Comparison of ENCODE assay signal across 16 cellular contexts in genomic region chr6:41406821-41407787, GRCh38.
DNase-seq lines count a peak whose midpoint lies in the region; ATAC-seq and TF ChIP-seq lines count a peak whose summit lies in the region.
"Had no signal": no experiment of that assay in that cellular context is flagged by ENCODE, and none has a peak within 500 bp of the region (broad histone marks: within the 10 kb centered on the region; RNA-seq: fewer than 3 reads in every experiment).

No MANE protein-coding gene starts in this region.

- peak overlapping the region; percentile 18; the same call in 1 of the 2 replicates for H3K4me3 ChIP-seq in iPS DF 6.9 (ENCODE audit: low read length)
- no peak overlapping the region for H3K4me3 ChIP-seq in neuronal stem cell (ENCODE audit: low read length in 2 of 2)
- H3K4me3 ChIP-seq: transverse colon had no signal

- no peak overlapping the region for H2AFZ ChIP-seq in H9 (ENCODE audit: low read length)
- H2AFZ ChIP-seq in neuronal stem cell (ENCODE audit: low read length), result peak overlapping the region; percentile 45

- H3K9ac ChIP-seq in H9 (ENCODE audit: extremely low read depth, insufficient read length, low read length), result no peak overlapping the region
- peak overlapping the region; percentile 80 for H3K9ac ChIP-seq in neuronal stem cell (ENCODE audit: low read depth, low read length, poor library complexity)

- TF ChIP-seq CTCF in H9 (conservative IDR thresholded peaks at IDR 0.05), result no peak

- H4K8ac ChIP-seq in H9 (replicated peaks; ENCODE audit: insufficient read length, low read depth, low read length), result no peak overlapping the region
- no peak overlapping the region for H4K8ac ChIP-seq in neuronal stem cell (ENCODE audit: low read depth, low read length)

- no peak overlapping the region for H2BK5ac ChIP-seq in H9 (ENCODE audit: insufficient read length, low read length)
- H2BK5ac ChIP-seq in neuronal stem cell (ENCODE audit: low read length), result peak overlapping the region; percentile 39

- H2AK5ac ChIP-seq in H9 (ENCODE audit: insufficient read length, low read length) (no peak overlapping the region), neuronal stem cell (ENCODE audit: low read depth, low read length) (no peak overlapping the region)

- H3K18ac ChIP-seq in H9 (ENCODE audit: insufficient read length, low read depth, low read length) (peak overlapping the region; percentile 45), neuronal stem cell (ENCODE audit: low read length) (peak overlapping the region; percentile 95)

- no peak overlapping the region for H2BK15ac ChIP-seq in H9 (ENCODE audit: low read depth, low read length)
- peak overlapping the region; percentile 91 for H2BK15ac ChIP-seq in neuronal stem cell (ENCODE audit: low read length)

- H3K23me2 ChIP-seq in H9 (ENCODE audit: insufficient read length, low read depth, low read length, poor library complexity, severe bottlenecking), result peaks cover 10% of the 10 kb centered on the region

- no peaks in the 10 kb centered on the region for H3K27me3 Mint-ChIP-seq in H9 (ENCODE audit: low read depth)

- no peak overlapping the region for H3K4ac ChIP-seq in H9 (ENCODE audit: low read depth, low read length)
- H3K4ac ChIP-seq in neuronal stem cell (ENCODE audit: low read length), result no peak overlapping the region

- peak overlapping the region; percentile 36 to 66 for H3K4me3 Mint-ChIP-seq in H9
- H3K4me3 Mint-ChIP-seq: memory B cell; stimulated activated memory B cell treated with anti-CD40 and anti-IgM and Interleukin-4, amounts not matched to agents 10 μg/mL and 1 μg/mL and 100 μg/mL, for 72 hours had no signal

- H2BK12ac ChIP-seq in H9 (ENCODE audit: insufficient read length, low read depth, low read length) (no peak overlapping the region), neuronal stem cell (ENCODE audit: low read length) (peak overlapping the region; percentile 88)

- H3K56ac ChIP-seq in H9 (ENCODE audit: insufficient read length, low read depth, low read length), result no peak overlapping the region

- no peaks in the 10 kb centered on the region for H3K79me1 ChIP-seq in H9 (ENCODE audit: insufficient read depth, low read depth, low read length, poor library complexity, severe bottlenecking)
- no peaks in the 10 kb centered on the region for H3K79me1 ChIP-seq in neuronal stem cell (ENCODE audit: low read depth, low read length)

- H4K5ac ChIP-seq in H9 (ENCODE audit: insufficient read length, low read depth, low read length), result no peak overlapping the region

- no CpG with 5 or more reads among the region's 67 CpGs for whole genome bisulfite sequencing in H9 (ENCODE audit: extremely low coverage, insufficient read length, low lambda C conversion rate)
- no CpG with 5 or more reads among the region's 67 CpGs for WGBS in iPS DF 6.9 (ENCODE audit: insufficient coverage, insufficient read length)
- no CpG with 5 or more reads among the region's 67 CpGs for WGBS in neuronal stem cell (ENCODE audit: extremely low coverage in 2 of 2, insufficient read length in 2 of 2, insufficient replicate concordance in 1 of 2), 2 donors

- H3K27me3 ChIP-seq in H9 (ENCODE audit: insufficient read depth, low read length) (peaks cover 76% of the 10 kb centered on the region), iPS DF 6.9 (ENCODE audit: control insufficient read depth, insufficient read depth, low read length) (peaks cover 86% of the 10 kb centered on the region), neuronal stem cell (ENCODE audit: control insufficient read depth in 3 of 3, insufficient read depth in 3 of 3, low read depth in 1 of 3, low read length in 3 of 3) (peaks cover 16 to 88% (median 68%) of the 10 kb centered on the region in 3 experiments)
- H3K27me3 ChIP-seq: transverse colon had no signal

- no peak overlapping the region for H3K27ac ChIP-seq in H9 (ENCODE audit: insufficient read length, low read depth, low read length)
- no peak overlapping the region for H3K27ac ChIP-seq in iPS DF 6.9 (ENCODE audit: low read length)
- H3K27ac ChIP-seq in neuronal stem cell (replicated peaks; ENCODE audit: low read length), result no peak overlapping the region
- H3K27ac ChIP-seq: transverse colon had no signal

- no peak overlapping the region for H3K27ac Mint-ChIP-seq in H9
- H3K27ac Mint-ChIP-seq: memory B cell; stimulated activated memory B cell treated with anti-CD40 and anti-IgM and Interleukin-4, amounts not matched to agents 10 μg/mL and 1 μg/mL and 100 μg/mL, for 72 hours had no signal

- no peak overlapping the region for H2BK120ac ChIP-seq in H9 (ENCODE audit: low read depth, low read length, poor library complexity, severe bottlenecking)
- peak overlapping the region; percentile 96 for H2BK120ac ChIP-seq in neuronal stem cell (ENCODE audit: low read depth, low read length)

- no peak overlapping the region for H2BK20ac ChIP-seq in H9 (ENCODE audit: low read depth, low read length, poor library complexity, severe bottlenecking)

- H3K23ac ChIP-seq in H9 (ENCODE audit: insufficient read length, low read depth, low read length) (no peak overlapping the region), neuronal stem cell (ENCODE audit: low read depth, low read length, poor library complexity) (peak overlapping the region; percentile 69)

- no peak for ATAC-seq in stimulated activated naive CD8-positive, alpha-beta T cell treated with anti-CD3 and anti-CD28 coated beads, Interleukin-15, Interleukin-2, amounts not matched to agents 100 U/mL and 50 U/mL, for 24 hours
- ATAC-seq: stimulated activated memory B cell treated with anti-CD40 and anti-IgM and Interleukin-4, amounts not matched to agents 10 μg/mL and 1 μg/mL and 100 μg/mL, for 72 hours had no signal

- H4K91ac ChIP-seq in H9 (ENCODE audit: insufficient read length, low read depth, low read length) (no peak overlapping the region), neuronal stem cell (ENCODE audit: low read depth, low read length, poor library complexity) (no peak overlapping the region)

- H3K4me1 ChIP-seq in H9 (ENCODE audit: insufficient read depth, low read length), result no peaks in the 10 kb centered on the region
- peaks cover 3% of the 10 kb centered on the region; the same call in 1 of the 2 replicates for H3K4me1 ChIP-seq in iPS DF 6.9 (ENCODE audit: control insufficient read depth, insufficient read depth, low read length)
- H3K4me1 ChIP-seq in neuronal stem cell (ENCODE audit: control insufficient read depth in 2 of 2, insufficient read depth in 1 of 2, low read depth in 1 of 2, low read length in 2 of 2), result peaks cover 0 to 21% of the 10 kb centered on the region in 2 donors
- H3K4me1 ChIP-seq: transverse colon had no signal

- no peaks in the 10 kb centered on the region; a peak in 1 of 7 replicates for H3K36me3 Mint-ChIP-seq in H9 (ENCODE audit: insufficient read depth in 1 of 3, low read depth in 3 of 3)
- H3K36me3 Mint-ChIP-seq: memory B cell; stimulated activated memory B cell treated with anti-CD40 and anti-IgM and Interleukin-4, amounts not matched to agents 10 μg/mL and 1 μg/mL and 100 μg/mL, for 72 hours had no signal

- DNase-seq in H9 (peak; percentile 60), astrocyte of the hippocampus (ENCODE audit: low read depth, low spot score) (peak; percentile 24), iPS DF 6.9 (ENCODE audit: low read depth, low spot score) (no peak), neuronal stem cell (ENCODE audit: low spot score) (no peak), NCI-H82 treated with DMSO at 0.1 percent for 48 hours (lab: John Stamatoyannopoulos, UW; ENCODE audit: unreplicated experiment) (no peak), NCI-H2196 treated with DMSO at 0.1 percent for 48 hours (lab: John Stamatoyannopoulos, UW; ENCODE audit: unreplicated experiment) (no peak)
- DNase-seq in stimulated activated naive CD8-positive, alpha-beta T cell treated with anti-CD3 and anti-CD28 coated beads, Interleukin-15, Interleukin-2, amounts not matched to agents 100 U/mL and 50 U/mL, for 24 hours, result no peak
- DNase-seq in activated naive CD4-positive, alpha-beta T cell treated with Interleukin-2 at 50 U/mL for 16 hours, result no peak
- DNase-seq: activated CD4-positive, alpha-beta T cell treated with anti-CD3 and anti-CD28 coated beads, Interleukin-2, amount 50 U/mL, for 1 hour; activated naive CD4-positive, alpha-beta T cell; activated T-cell treated with anti-CD3 and anti-CD28 coated beads for 4 hours; aorta; SW 1271; transverse colon had no signal

- no peaks in the 10 kb centered on the region for H3K79me2 ChIP-seq in H9 (ENCODE audit: insufficient read depth, low read length)

- H3K9me3 ChIP-seq in H9 (ENCODE audit: control insufficient read depth, low read depth, low read length) (no peaks in the 10 kb centered on the region), iPS DF 6.9 (ENCODE audit: control insufficient read depth, insufficient read depth, low read length) (no peaks in the 10 kb centered on the region), neuronal stem cell (replicated peaks in 1 of 2; ENCODE audit: control insufficient read depth in 2 of 2, insufficient read depth in 1 of 2, low read depth in 1 of 2, low read length in 2 of 2) (peaks cover 0 to 7% of the 10 kb centered on the region in 2 donors)
- H3K9me3 ChIP-seq: transverse colon had no signal

- H3K4me1 Mint-ChIP-seq in H9, result peaks cover 22 to 34% of the 10 kb centered on the region in 2 experiments
- H3K4me1 Mint-ChIP-seq: memory B cell; stimulated activated memory B cell treated with anti-CD40 and anti-IgM and Interleukin-4, amounts not matched to agents 10 μg/mL and 1 μg/mL and 100 μg/mL, for 72 hours had no signal

- H3K36me3 ChIP-seq in iPS DF 6.9 (ENCODE audit: control insufficient read depth, insufficient read depth, low read length), result no peaks in the 10 kb centered on the region
- H3K36me3 ChIP-seq in neuronal stem cell (replicated peaks in 1 of 2; ENCODE audit: control insufficient read depth in 2 of 2, insufficient read depth in 2 of 2, low read length in 2 of 2), result no peaks in the 10 kb centered on the region
- H3K36me3 ChIP-seq: transverse colon had no signal

- H3K9me3 Mint-ChIP-seq in H9, result peaks cover 5 to 9% of the 10 kb centered on the region in 2 experiments; a peak in 3 of 5 replicates
- H3K9me3 Mint-ChIP-seq: memory B cell; stimulated activated memory B cell treated with anti-CD40 and anti-IgM and Interleukin-4, amounts not matched to agents 10 μg/mL and 1 μg/mL and 100 μg/mL, for 72 hours had no signal

- peak overlapping the region; percentile 57 for H3K4me2 ChIP-seq in H9 (ENCODE audit: insufficient read depth, insufficient read length, low read length)
- peak overlapping the region; percentile 55 for H3K4me2 ChIP-seq in neuronal stem cell (ENCODE audit: insufficient read depth, low read length, poor library complexity, severe bottlenecking)

- no peaks in the 10 kb centered on the region for H4K20me1 ChIP-seq in H9 (ENCODE audit: control insufficient read depth, insufficient read depth, insufficient read length)

- H3K14ac ChIP-seq in H9 (ENCODE audit: insufficient read depth, low read length), result no peak overlapping the region; the same call in 1 of the 2 replicates
- H3K14ac ChIP-seq in neuronal stem cell (ENCODE audit: low read length), result peak overlapping the region; percentile 97

- H3T11ph ChIP-seq in H9 (ENCODE audit: low read length), result no peak overlapping the region

Comparison
In these comparisons a context has a peak if more than half of its experiments do, and no peak if none do; other contexts are left out.
1. DNase-seq: peak in H9 (single experiment) and astrocyte of the hippocampus (single experiment); none in iPS DF 6.9 (single experiment), neuronal stem cell (single experiment), NCI-H82 treated with DMSO at 0.1 percent for 48 hours (single experiment), stimulated activated naive CD8-positive, alpha-beta T cell treated with anti-CD3 and anti-CD28 coated beads, Interleukin-15, Interleukin-2, amounts not matched to agents 100 U/mL and 50 U/mL, for 24 hours (single experiment), activated naive CD4-positive, alpha-beta T cell treated with Interleukin-2 at 50 U/mL for 16 hours (single experiment) and NCI-H2196 treated with DMSO at 0.1 percent for 48 hours (single experiment).